ENCODE assay signal across 20 cellular contexts in genomic region chr10:5453749-5454489, GRCh38. TPM values are rescaled to one million over a fixed set of nuclear protein-coding genes. Genes with fewer than 3 reads are reported as not detected.
"Had no signal": no experiment of that assay in that cellular context is flagged by ENCODE, and none has a peak within 500 bp of the region (broad histone marks: within the 10 kb centered on the region; RNA-seq: fewer than 3 reads in every experiment).

No MANE protein-coding gene starts in this region.

- H3K4me3 ChIP-seq: breast epithelium, dorsolateral prefrontal cortex, esophagus muscularis mucosa, lung, thoracic aorta, uterus had no signal

- H3K27me3 ChIP-seq: breast epithelium, dorsolateral prefrontal cortex, esophagus muscularis mucosa, uterus had no signal

- H3K4me3 Mint-ChIP-seq: naive thymus-derived CD8-positive, alpha-beta T cell had no signal

- H3K27ac Mint-ChIP-seq: activated naive CD4-positive, alpha-beta T cell treated with anti-CD3 and anti-CD28 coated beads, Interleukin-2, amount 50 U/mL, for 72 hours; progenitor cell of endocrine pancreas had no signal

- H3K27me3 Mint-ChIP-seq: naive thymus-derived CD8-positive, alpha-beta T cell; progenitor cell of endocrine pancreas had no signal

- ATAC-seq: activated naive CD4-positive, alpha-beta T cell treated with anti-CD3 and anti-CD28 coated beads, Interleukin-2, amount 50 U/mL, for 72 hours; naive thymus-derived CD8-positive, alpha-beta T cell; sciatic nerve had no signal

- H3K9me3 Mint-ChIP-seq: activated naive CD4-positive, alpha-beta T cell treated with anti-CD3 and anti-CD28 coated beads, Interleukin-2, amount 50 U/mL, for 72 hours; naive thymus-derived CD8-positive, alpha-beta T cell had no signal

- H3K36me3 ChIP-seq: uterus had no signal

- DNase-seq: activated CD4-positive, alpha-beta T cell treated with anti-CD3 and anti-CD28 coated beads, Interleukin-2, amount 50 U/mL, for 1 hour; activated effector memory CD4-positive, alpha-beta T cell treated with Interleukin-2 at 50 U/mL for 16 hours; activated T-cell treated with anti-CD3 and anti-CD28 coated beads, Interleukin-2, amount 50 U/mL, for 1 hour; dorsolateral prefrontal cortex; glutamatergic neuron; naive thymus-derived CD8-positive, alpha-beta T cell; occipital lobe; stimulated activated CD4-positive, alpha-beta T cell treated with anti-CD3 and anti-CD28 coated beads, Interleukin-12 subunit alpha, Interleukin-12 subunit beta, amount 100 ng/mL, for 4 hours; stimulated activated naive CD4-positive, alpha-beta T cell treated with Interleukin-2 at 50 U/mL for 16 hours; T1000; uterus; WERI-Rb-1 had no signal

- H3K27ac ChIP-seq: breast epithelium, thoracic aorta, WERI-Rb-1 had no signal

- H3K4me1 ChIP-seq: breast epithelium had no signal

- H3K9me3 ChIP-seq: breast epithelium, esophagus muscularis mucosa, thoracic aorta, uterus had no signal

RNA-seq across cellular contexts. Expression of gene CALML5, which starts 45.5 kb away (rescaled TPM):
- total RNA-seq: activated naive CD4-positive, alpha-beta T cell treated with anti-CD3 and anti-CD28 coated beads, Interleukin-2, amount 50 U/mL, for 72 hours; dorsolateral prefrontal cortex; esophagus muscularis mucosa; fibroblast of villous mesenchyme; lung; naive thymus-derived CD8-positive, alpha-beta T cell; occipital lobe; progenitor cell of endocrine pancreas; sciatic nerve; uterus had no signal
- polyA plus RNA-seq: lung; naive thymus-derived CD8-positive, alpha-beta T cell had no signal

RNA-seq across cellular contexts. Expression of gene TUBAL3, which starts 49.3 kb away (rescaled TPM):
- total RNA-seq: activated naive CD4-positive, alpha-beta T cell treated with anti-CD3 and anti-CD28 coated beads, Interleukin-2, amount 50 U/mL, for 72 hours; fibroblast of villous mesenchyme; naive thymus-derived CD8-positive, alpha-beta T cell; occipital lobe; progenitor cell of endocrine pancreas; thoracic aorta; uterus had no signal
- polyA plus RNA-seq: naive thymus-derived CD8-positive, alpha-beta T cell had no signal
